Comparison of ENCODE assay signal across 31 cellular contexts in genomic region chr5:80796861-80797260, GRCh38.
"Had no signal": no experiment of that assay in that cellular context is flagged by ENCODE, and none has a peak within 500 bp of the region (broad histone marks: within the 10 kb centered on the region; RNA-seq: fewer than 3 reads in every experiment).

No MANE protein-coding gene starts in this region.

- H3K4me3 Mint-ChIP-seq: activated B cell treated with CpG ODN at 0.5 μM for 24 hours; activated CD4-positive, alpha-beta memory T cell treated with anti-CD3 and anti-CD28 coated beads for 36 hours; activated CD4-positive, alpha-beta T cell treated with anti-CD3 and anti-CD28 coated beads, Interleukin-2, amount 10 ng/mL, durations not matched to agents 7 days and 5 days; activated naive CD8-positive, alpha-beta T cell treated with anti-CD3 and anti-CD28 coated beads, Interleukin-2, amount 50 U/mL, for 24 hours; activated T-helper 17 cell treated with anti-CD3 and anti-CD28 coated beads, Interleukin-2, amount 50 U/mL, for 72 hours; T-helper 17 cell had no signal

- H3K9me3 Mint-ChIP-seq: activated B cell treated with CpG ODN at 0.5 μM for 24 hours; activated CD4-positive, alpha-beta memory T cell treated with anti-CD3 and anti-CD28 coated beads for 36 hours; activated CD4-positive, alpha-beta T cell treated with anti-CD3 and anti-CD28 coated beads, Interleukin-2, amount 10 ng/mL, durations not matched to agents 7 days and 5 days; activated naive CD8-positive, alpha-beta T cell treated with anti-CD3 and anti-CD28 coated beads, Interleukin-2, amount 50 U/mL, for 24 hours; activated T-helper 17 cell treated with anti-CD3 and anti-CD28 coated beads, Interleukin-2, amount 50 U/mL, for 72 hours had no signal

- H3K27ac ChIP-seq: ascending aorta, body of pancreas, Peyer's patch, RWPE1 had no signal

- H3K4me1 ChIP-seq: Peyer's patch had no signal

- H3K27me3 ChIP-seq: ascending aorta, body of pancreas, Peyer's patch had no signal

- H3K27ac Mint-ChIP-seq: activated B cell treated with CpG ODN at 0.5 μM for 24 hours; activated CD4-positive, alpha-beta memory T cell treated with anti-CD3 and anti-CD28 coated beads for 36 hours; activated CD4-positive, alpha-beta T cell treated with anti-CD3 and anti-CD28 coated beads, Interleukin-2, amount 10 ng/mL, durations not matched to agents 7 days and 5 days; activated naive CD8-positive, alpha-beta T cell treated with anti-CD3 and anti-CD28 coated beads, Interleukin-2, amount 50 U/mL, for 24 hours; activated T-helper 17 cell treated with anti-CD3 and anti-CD28 coated beads, Interleukin-2, amount 50 U/mL, for 72 hours; T-helper 17 cell had no signal

- H3K4me1 Mint-ChIP-seq: activated B cell treated with CpG ODN at 0.5 μM for 24 hours; activated CD4-positive, alpha-beta T cell treated with anti-CD3 and anti-CD28 coated beads, Interleukin-2, amount 10 ng/mL, durations not matched to agents 7 days and 5 days; activated naive CD8-positive, alpha-beta T cell treated with anti-CD3 and anti-CD28 coated beads, Interleukin-2, amount 50 U/mL, for 24 hours; activated T-helper 17 cell treated with anti-CD3 and anti-CD28 coated beads, Interleukin-2, amount 50 U/mL, for 72 hours; T-helper 17 cell had no signal

- H3K27me3 Mint-ChIP-seq: activated B cell treated with CpG ODN at 0.5 μM for 24 hours; activated CD4-positive, alpha-beta memory T cell treated with anti-CD3 and anti-CD28 coated beads for 36 hours; activated CD4-positive, alpha-beta T cell treated with anti-CD3 and anti-CD28 coated beads, Interleukin-2, amount 10 ng/mL, durations not matched to agents 7 days and 5 days; activated naive CD8-positive, alpha-beta T cell treated with anti-CD3 and anti-CD28 coated beads, Interleukin-2, amount 50 U/mL, for 24 hours; activated T-helper 17 cell treated with anti-CD3 and anti-CD28 coated beads, Interleukin-2, amount 50 U/mL, for 72 hours; T-helper 17 cell had no signal

- H3K4me3 ChIP-seq: ascending aorta, body of pancreas, K562, Peyer's patch had no signal

- FAIRE-seq: bronchial epithelial cell, K562 had no signal

- ATAC-seq: activated naive CD8-positive, alpha-beta T cell treated with anti-CD3 and anti-CD28 coated beads, Interleukin-2, amount 50 U/mL, for 24 hours; activated T-helper 17 cell treated with anti-CD3 and anti-CD28 coated beads, Interleukin-2, amount 50 U/mL, for 72 hours; body of pancreas; K562; T-helper 17 cell had no signal

- H3K9me3 ChIP-seq: ascending aorta, body of pancreas, Peyer's patch had no signal

- DNase-seq: activated B cell treated with CpG ODN at 0.5 μM for 24 hours; activated CD4-positive, alpha-beta memory T cell treated with anti-CD3 and anti-CD28 coated beads for 36 hours; activated CD4-positive, alpha-beta T cell treated with anti-CD3 and anti-CD28 coated beads for 1 hour; activated CD4-positive, alpha-beta T cell treated with anti-CD3 and anti-CD28 coated beads, Interleukin-2, amount 10 ng/mL, durations not matched to agents 7 days and 5 days; activated gamma-delta T cell; activated naive CD4-positive, alpha-beta T cell treated with anti-CD3 and anti-CD28 coated beads, Interleukin-2, amount 50 U/mL, for 16 hours; activated naive CD8-positive, alpha-beta T cell treated with anti-CD3 and anti-CD28 coated beads, Interleukin-2, amount 50 U/mL, for 24 hours; activated T-cell treated with anti-CD3 and anti-CD28 coated beads for 4 hours; activated T-cell treated with anti-CD3 and anti-CD28 coated beads, Interleukin-2, amount 50 U/mL, for 48 hours; amniotic stem cell; body of pancreas; central memory CD4-positive, alpha-beta T cell; Karpas-422; MM.1S; NCI-H1105; NCI-H1436 treated with DMSO at 0.1 percent for 48 hours; NCI-H187 treated with DMSO at 0.1 percent for 48 hours; NCI-H2081 treated with DMSO at 0.1 percent for 48 hours; NCI-H446; NCI-H526; NCI-H774; NK-92 treated with Interleukin-12 subunit alpha and Interleukin-12 subunit beta, amount 100 ng/mL, for 24 hours; Peyer's patch; SHP77; T-helper 17 cell; T-helper 9 cell had no signal
